Comparison of ENCODE assay signal across 10 cellular contexts in genomic region chr1:110341146-110341871, GRCh38. TPM values are rescaled to one million over a fixed set of nuclear protein-coding genes. Genes with fewer than 3 reads are reported as not detected.
A peak's percentile ranks its signal among the peaks of the same experiment; 100 is the strongest.
DNase-seq lines count a peak whose midpoint lies in the region; ATAC-seq and TF ChIP-seq lines count a peak whose summit lies in the region.
"Had no signal": no experiment of that assay in that cellular context is flagged by ENCODE, and none has a peak within 500 bp of the region (broad histone marks: within the 10 kb centered on the region; RNA-seq: fewer than 3 reads in every experiment).

No MANE protein-coding gene starts in this region.

- H3K9ac ChIP-seq in SK-N-MC (ENCODE audit: insufficient read length), result peak overlapping the region; percentile 98

- H2AFZ ChIP-seq in ACC112 (ENCODE audit: low read length, unreplicated experiment) (no peak overlapping the region), hepatocyte (no peak overlapping the region)

- no peak for ATAC-seq in HG03175 (IDR thresholded peaks at IDR 0.05; ENCODE audit: unreplicated experiment)
- ATAC-seq: body of pancreas had no signal

- H3K9me3 ChIP-seq in SK-N-MC (ENCODE audit: low read depth, low read length) (no peaks in the 10 kb centered on the region), hepatocyte (ENCODE audit: low read depth) (no peaks in the 10 kb centered on the region)
- H3K9me3 ChIP-seq: body of pancreas had no signal

- peak overlapping the region; percentile 86 for H3K4me2 ChIP-seq in hepatocyte

- H3K27ac ChIP-seq in ACC112 (ENCODE audit: low read depth, low read length), result no peak overlapping the region
- H3K27ac ChIP-seq in SK-N-MC, result no peak overlapping the region
- H3K27ac ChIP-seq in hepatocyte, result no peak overlapping the region
- H3K27ac ChIP-seq: body of pancreas had no signal

- TF ChIP-seq CTCF in GM12865 (IDR thresholded peaks at IDR 0.05; ENCODE audit: insufficient read depth, low read depth, low read length, missing control alignments) (no peak), hepatocyte (IDR thresholded peaks at IDR 0.05; ENCODE audit: poor library complexity) (no peak)

- H3K36me3 ChIP-seq in ACC112 (ENCODE audit: insufficient read depth, low read length) (peaks cover 41% of the 10 kb centered on the region), SK-N-MC (ENCODE audit: insufficient read depth, low read length) (peaks cover 59% of the 10 kb centered on the region), hepatocyte (replicated peaks; ENCODE audit: insufficient read depth, low read depth) (no peaks in the 10 kb centered on the region)

- H3K79me2 ChIP-seq in ACC112 (ENCODE audit: control insufficient read depth, insufficient read depth, low read length, unreplicated experiment) (peaks cover 68% of the 10 kb centered on the region), hepatocyte (peaks cover 66% of the 10 kb centered on the region)

- no peaks in the 10 kb centered on the region for H3K9me2 ChIP-seq in hepatocyte (replicated peaks; ENCODE audit: insufficient read depth)

- H4K20me1 ChIP-seq in hepatocyte (ENCODE audit: insufficient read depth, poor library complexity, severe bottlenecking), result peaks cover 46% of the 10 kb centered on the region

- H3K4me1 ChIP-seq in ACC112 (ENCODE audit: control insufficient read depth, insufficient read depth, low read length, unreplicated experiment), result peaks cover 48% of the 10 kb centered on the region
- H3K4me1 ChIP-seq in hepatocyte (ENCODE audit: insufficient read depth), result peaks cover 37% of the 10 kb centered on the region

- H3K4me3 ChIP-seq in ACC112 (ENCODE audit: low read depth, low read length), result peak overlapping the region; percentile 84
- peak overlapping the region; percentile 74 for H3K4me3 ChIP-seq in GM12865 (ENCODE audit: low read depth, low read length)
- H3K4me3 ChIP-seq in SK-N-MC, result peak overlapping the region; percentile 96
- no peak overlapping the region for H3K4me3 ChIP-seq in hepatocyte
- H3K4me3 ChIP-seq: body of pancreas had no signal

- whole genome bisulfite sequencing in hepatocyte (ENCODE audit: low lambda C conversion rate, missing lambda C conversion rate), result 90% methylated on average over 27 of the region's 27 CpGs

- DNase-seq in GM12865 (ENCODE audit: low read depth) (no peak), SK-N-MC (ENCODE audit: low read depth, low spot score) (no peak), hepatocyte (ENCODE audit: low spot score) (no peak), COR-L47 (lab: John Stamatoyannopoulos, UW) (no peak), SHP77 treated with DMSO at 0.1 percent for 48 hours (lab: John Stamatoyannopoulos, UW) (no peak), NCI-H1930 (lab: John Stamatoyannopoulos, UW) (no peak)
- DNase-seq: body of pancreas, kidney glomerular epithelial cell had no signal

- H3K27me3 ChIP-seq in ACC112 (ENCODE audit: insufficient read depth, low read length), result no peaks in the 10 kb centered on the region
- H3K27me3 ChIP-seq in hepatocyte, result no peaks in the 10 kb centered on the region
- H3K27me3 ChIP-seq: body of pancreas had no signal

RNA-seq across cellular contexts. Expression of gene RBM15, which starts 2.1 kb away (rescaled TPM):
- 31.3 and 36.8 TPM in 2 replicates for total RNA-seq in hepatocyte
- 7.0 and 7.9 TPM in 2 replicates for polyA plus RNA-seq in hepatocyte

RNA-seq across cellular contexts. Expression of gene SLC16A4, which starts 49.5 kb away (rescaled TPM):
- 16.2 and 16.4 TPM in 2 replicates for total RNA-seq in hepatocyte
- 8.3 and 10.7 TPM in 2 replicates for polyA plus RNA-seq in hepatocyte
